In genomic region chr7:128266891-128267839, GRCh38 we compare ENCODE assay signal across 8 cellular contexts. TPM values are rescaled to one million over a fixed set of nuclear protein-coding genes. Genes with fewer than 3 reads are reported as not detected.
DNase-seq lines count a peak whose midpoint lies in the region; ATAC-seq and TF ChIP-seq lines count a peak whose summit lies in the region.

No MANE protein-coding gene starts in this region.

- H3K27ac Mint-ChIP-seq in MCF 10A (ENCODE audit: low read depth, unreplicated experiment): peak overlapping the region; percentile 93

- POLR2A ChIA-PET in MCF 10A (lab: Yijun Ruan, JAX): interaction anchor here (0.7 to 1.6 kb wide), 5 partner anchors 30 to 584 kb away, joined by 3 to 6 read pairs (median 4); no protein-coding TSS in a partner anchor

- peaks cover 12% of the 10 kb centered on the region for H3K36me3 Mint-ChIP-seq in MCF 10A (ENCODE audit: insufficient read depth, unreplicated experiment)

- peak overlapping the region; percentile 53 for H3K9ac ChIP-seq in smooth muscle cell (ENCODE audit: low read depth)

- CTCF ChIA-PET in MCF 10A (lab: Yijun Ruan, JAX): interaction anchor here (0.6 to 1.2 kb wide), 3 partner anchors 22 to 536 kb away, joined by 3 to 4 read pairs (median 3); no protein-coding TSS in a partner anchor

- H3K27me3 ChIP-seq in smooth muscle cell (ENCODE audit: low read depth): no peaks in the 10 kb centered on the region

- ATAC-seq in HG03159 (IDR thresholded peaks at IDR 0.05; ENCODE audit: unreplicated experiment): no peak

- no TSS peak for BruUV-seq in MCF 10A (replicated peaks; lab: Mats Ljungman, UMichigan)

- intact Hi-C loops in MCF 10A (cut with micrococcal nuclease): no loop called here

- H3F3A ChIP-seq in smooth muscle cell (ENCODE audit: low read depth): peaks cover 3% of the 10 kb centered on the region

- H3K36me3 ChIP-seq in smooth muscle cell (ENCODE audit: low read depth): no peaks in the 10 kb centered on the region

- peak overlapping the region; percentile 92 for H2AFZ ChIP-seq in smooth muscle cell (ENCODE audit: low read depth)

- H3K79me2 ChIP-seq in smooth muscle cell (ENCODE audit: low read depth): no peaks in the 10 kb centered on the region

- peak; percentile 14 for TF ChIP-seq CTCF in AG09319 (IDR thresholded peaks at IDR 0.05; ENCODE audit: low read depth, low read length)
- TF ChIP-seq CTCF in MCF 10A (IDR thresholded peaks at IDR 0.05; ENCODE audit: unreplicated experiment): no peak
- TF ChIP-seq CTCF in smooth muscle cell (IDR thresholded peaks at IDR 0.05; ENCODE audit: borderline replicate concordance, insufficient read depth, poor library complexity, severe bottlenecking): no peak

- H3K9me3 Mint-ChIP-seq in MCF 10A (ENCODE audit: unreplicated experiment): no peaks in the 10 kb centered on the region

- peak overlapping the region; percentile 85 for H3K4me2 ChIP-seq in smooth muscle cell

- no peaks in the 10 kb centered on the region for H3K9me3 ChIP-seq in smooth muscle cell (replicated peaks; ENCODE audit: low read depth)

- H3K4me1 Mint-ChIP-seq in MCF 10A (ENCODE audit: insufficient read depth, unreplicated experiment): peaks cover 16% of the 10 kb centered on the region

- H3K27me3 Mint-ChIP-seq in MCF 10A (ENCODE audit: insufficient read depth, unreplicated experiment): no peaks in the 10 kb centered on the region

- H3K4me1 ChIP-seq in smooth muscle cell (ENCODE audit: low read depth): peaks cover 21% of the 10 kb centered on the region

- DNase-seq in AG09319 (ENCODE audit: extremely low read depth, low read depth) (peak; percentile 28), NCI-H1417 treated with DMSO at 0.1 percent for 48 hours (lab: John Stamatoyannopoulos, UW) (peak; percentile 35), MCF 10A (ENCODE audit: unreplicated experiment) (peak; percentile 90), inferior parietal cortex (ENCODE audit: extremely low spot score) (peak; percentile 51), smooth muscle cell (lab: John Stamatoyannopoulos, UW; ENCODE audit: unreplicated experiment) (peak; percentile 17), AML-193 (lab: John Stamatoyannopoulos, UW) (no peak), cortex of kidney (lab: John Stamatoyannopoulos, UW) (no peak)

- no peaks in the 10 kb centered on the region for H4K20me1 ChIP-seq in smooth muscle cell (ENCODE audit: low read depth)

- H3K27ac ChIP-seq in smooth muscle cell (ENCODE audit: low read depth): peak overlapping the region; percentile 63

- peak overlapping the region; percentile 65 for H3K4me3 Mint-ChIP-seq in MCF 10A (ENCODE audit: unreplicated experiment)

- peak overlapping the region; percentile 38 for H3K4me3 ChIP-seq in smooth muscle cell

- 12% methylated on average over 19 of the region's 19 CpGs for WGBS in smooth muscle cell (ENCODE audit: low lambda C conversion rate)

RNA-seq across cellular contexts. Expression of gene LEP, which starts 26.1 kb away (rescaled TPM):
- total RNA-seq in MCF 10A (2022): not detected in 2 replicates
- total RNA-seq in smooth muscle cell: not detected in 2 replicates
- polyA plus RNA-seq in smooth muscle cell: not detected in 2 replicates

Comparison
In these comparisons a context has a peak if more than half of its experiments do, and no peak if none do; other contexts are left out.
1. DNase-seq: peak in AG09319 (single experiment), NCI-H1417 treated with DMSO at 0.1 percent for 48 hours (single experiment), MCF 10A (single experiment), inferior parietal cortex (single experiment) and smooth muscle cell (single experiment); none in AML-193 (0 of 2) and cortex of kidney (single experiment).